20 cellular contexts compared by ENCODE assay signal in the genomic region with DNA sequence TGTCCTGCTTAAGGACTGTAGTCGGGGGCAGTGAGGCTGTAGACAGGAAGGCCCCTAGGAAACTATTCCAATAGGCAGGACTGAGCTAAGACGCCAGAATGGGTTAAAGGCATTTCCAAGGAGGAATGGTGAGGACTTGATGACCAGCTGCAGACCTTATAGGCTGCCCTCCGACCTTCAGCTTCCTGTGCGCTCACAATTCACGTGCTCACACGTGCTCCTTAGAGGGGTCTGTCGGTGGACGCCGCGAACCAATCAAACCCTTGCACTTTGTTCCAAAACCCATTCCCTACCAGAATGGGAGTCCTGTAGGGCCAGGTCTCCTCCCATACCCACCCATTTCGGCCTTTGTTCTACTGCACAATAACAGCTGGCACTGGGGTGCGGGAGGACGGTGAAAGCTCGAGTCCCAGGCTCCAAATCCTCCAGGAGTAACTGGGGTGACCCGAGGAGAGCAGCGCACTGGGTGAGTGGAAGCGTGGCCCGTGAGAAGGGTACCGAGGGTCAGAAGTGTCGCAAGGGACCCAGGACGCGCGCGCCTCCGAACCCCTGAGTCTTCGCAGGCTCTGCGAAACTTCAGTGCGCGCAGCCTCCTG. TPM values are rescaled to one million over a fixed set of nuclear protein-coding genes. Genes with fewer than 3 reads are reported as not detected.
DNase-seq lines count a peak whose midpoint lies in the region; ATAC-seq and TF ChIP-seq lines count a peak whose summit lies in the region.
"Had no signal": no experiment of that assay in that cellular context is flagged by ENCODE, and none has a peak within 500 bp of the region (broad histone marks: within the 10 kb centered on the region; RNA-seq: fewer than 3 reads in every experiment).

No MANE protein-coding gene starts in this region.

- peak overlapping the region; percentile 58 for H3K4me3 ChIP-seq in coronary artery
- peak overlapping the region in 3 of 5 donors; percentile 32 to 53 (median 41) for H3K4me3 ChIP-seq in subcutaneous abdominal adipose tissue (ENCODE audit: low read depth in 1 of 5, low read length in 5 of 5)

- no peaks in the 10 kb centered on the region for H3K9me3 ChIP-seq in subcutaneous abdominal adipose tissue (ENCODE audit: control insufficient read depth in 5 of 5, low read length in 5 of 5)
- H3K9me3 ChIP-seq: lower lobe of right lung, transverse colon had no signal

- TF ChIP-seq CTCF in coronary artery (IDR thresholded peaks at IDR 0.05) = no peak
- TF ChIP-seq CTCF in GM10266 (IDR thresholded peaks at IDR 0.05; ENCODE audit: control insufficient read depth, insufficient read depth, low read depth, missing control alignments) = no peak

- no peaks in the 10 kb centered on the region for H3K36me3 Mint-ChIP-seq in activated naive CD4-positive, alpha-beta T cell treated with anti-CD3 and anti-CD28 coated beads, Interleukin-2, amount 10 ng/mL, durations not matched to agents 7 days and 5 days
- peaks cover 0 to 5% of the 10 kb centered on the region in 2 donors for H3K36me3 Mint-ChIP-seq in activated naive CD4-positive, alpha-beta T cell treated with anti-CD3 and anti-CD28 coated beads, Interleukin-2, amount 50 U/mL, for 72 hours
- H3K36me3 Mint-ChIP-seq in naive B cell = peaks cover 0 to 7% of the 10 kb centered on the region in 2 donors
- H3K36me3 Mint-ChIP-seq: activated CD4-positive, alpha-beta memory T cell treated with anti-CD3 and anti-CD28 coated beads for 36 hours; CD8-positive, alpha-beta T cell; natural killer cell had no signal

- no peak for DNase-seq in activated naive CD4-positive, alpha-beta T cell treated with anti-CD3 and anti-CD28 coated beads, Interleukin-2, amount 10 ng/mL, durations not matched to agents 7 days and 5 days
- no peak for DNase-seq in activated naive CD4-positive, alpha-beta T cell treated with anti-CD3 and anti-CD28 coated beads, Interleukin-2, amount 50 U/mL, for 72 hours (ENCODE audit: low spot score in 2 of 2)
- DNase-seq in coronary artery (ENCODE audit: low spot score) (no peak), naive B cell (no peak), GM10266 (ENCODE audit: extremely low spot score) (no peak), GM19240 (ENCODE audit: insufficient read length, low spot score) (no peak), head of caudate nucleus (no peak)
- DNase-seq: activated CD4-positive, alpha-beta memory T cell treated with anti-CD3 and anti-CD28 coated beads for 36 hours; CD8-positive, alpha-beta T cell; EL; natural killer cell; NCI-H187; PC-3; right cardiac atrium; transverse colon had no signal

- H3K27ac Mint-ChIP-seq in activated naive CD4-positive, alpha-beta T cell treated with anti-CD3 and anti-CD28 coated beads, Interleukin-2, amount 10 ng/mL, durations not matched to agents 7 days and 5 days = peak overlapping the region; percentile 25
- no peak overlapping the region for H3K27ac Mint-ChIP-seq in activated naive CD4-positive, alpha-beta T cell treated with anti-CD3 and anti-CD28 coated beads, Interleukin-2, amount 50 U/mL, for 72 hours
- peak overlapping the region in 1 of 6 donors; percentile 18 for H3K27ac Mint-ChIP-seq in naive B cell
- H3K27ac Mint-ChIP-seq: activated CD4-positive, alpha-beta memory T cell treated with anti-CD3 and anti-CD28 coated beads for 36 hours; activated T-helper 2 cell treated with anti-CD3 and anti-CD28 coated beads, Interferon-gamma antibody, Interleukin-2, Interleukin-4, amounts not matched to agents 10 μg/mL and 5 μg/mL and 100 μg/mL, durations not matched to agents 14 hours and 24 hours and 36 hours; CD8-positive, alpha-beta T cell; natural killer cell had no signal

- peaks cover 49 to 65% (median 62%) of the 10 kb centered on the region in 5 donors for H3K27me3 ChIP-seq in subcutaneous abdominal adipose tissue (ENCODE audit: control insufficient read depth in 5 of 5, insufficient read depth in 4 of 5, low read length in 5 of 5)

- intact Hi-C loops in head of caudate nucleus (cut with DNase I) = loop anchor here (10.0 kb wide), 1 partner anchor 470 kb away; no protein-coding TSS in a partner anchor

- no peaks in the 10 kb centered on the region for H3K9me3 Mint-ChIP-seq in activated naive CD4-positive, alpha-beta T cell treated with anti-CD3 and anti-CD28 coated beads, Interleukin-2, amount 10 ng/mL, durations not matched to agents 7 days and 5 days
- no peaks in the 10 kb centered on the region for H3K9me3 Mint-ChIP-seq in activated naive CD4-positive, alpha-beta T cell treated with anti-CD3 and anti-CD28 coated beads, Interleukin-2, amount 50 U/mL, for 72 hours
- H3K9me3 Mint-ChIP-seq in naive B cell = peaks cover 0 to 2% (median 0%) of the 10 kb centered on the region in 7 donors
- H3K9me3 Mint-ChIP-seq: activated CD4-positive, alpha-beta memory T cell treated with anti-CD3 and anti-CD28 coated beads for 36 hours; activated T-helper 2 cell treated with anti-CD3 and anti-CD28 coated beads, Interferon-gamma antibody, Interleukin-2, Interleukin-4, amounts not matched to agents 10 μg/mL and 5 μg/mL and 100 μg/mL, durations not matched to agents 14 hours and 24 hours and 36 hours; CD8-positive, alpha-beta T cell; natural killer cell had no signal

- peaks cover 88% of the 10 kb centered on the region for H3K27me3 Mint-ChIP-seq in activated naive CD4-positive, alpha-beta T cell treated with anti-CD3 and anti-CD28 coated beads, Interleukin-2, amount 10 ng/mL, durations not matched to agents 7 days and 5 days
- H3K27me3 Mint-ChIP-seq in naive B cell = peaks cover 75 to 93% (median 89%) of the 10 kb centered on the region in 3 donors

- H3K9ac ChIP-seq in subcutaneous abdominal adipose tissue (ENCODE audit: low read length in 5 of 5) = no peak overlapping the region

- no peak for ATAC-seq in activated naive CD4-positive, alpha-beta T cell treated with anti-CD3 and anti-CD28 coated beads, Interleukin-2, amount 50 U/mL, for 72 hours
- ATAC-seq in naive B cell (ENCODE audit: low read depth in 2 of 2) = no peak
- ATAC-seq: CD8-positive, alpha-beta T cell; natural killer cell had no signal

- CTCF ChIA-PET in activated naive CD4-positive, alpha-beta T cell treated with anti-CD3 and anti-CD28 coated beads, Interleukin-2, amount 10 ng/mL, durations not matched to agents 7 days and 5 days (lab: Charles Lee) = interaction anchor here (0.7 to 4.6 kb wide), 13 partner anchors 10 to 911 kb away, joined by 3 to 67 read pairs (median 6); no protein-coding TSS in a partner anchor

- no peak overlapping the region for H3K27ac ChIP-seq in coronary artery
- H3K27ac ChIP-seq in subcutaneous abdominal adipose tissue (ENCODE audit: low read depth, low read length) = no peak overlapping the region
- H3K27ac ChIP-seq: lower lobe of right lung, transverse colon had no signal

- H3K4me1 ChIP-seq in subcutaneous abdominal adipose tissue (ENCODE audit: control insufficient read depth in 5 of 5, insufficient read depth in 5 of 5, low read length in 5 of 5) = peaks cover 3 to 43% (median 35%) of the 10 kb centered on the region in 5 donors

- H3K4me1 Mint-ChIP-seq in activated naive CD4-positive, alpha-beta T cell treated with anti-CD3 and anti-CD28 coated beads, Interleukin-2, amount 10 ng/mL, durations not matched to agents 7 days and 5 days = peaks cover 23% of the 10 kb centered on the region
- H3K4me1 Mint-ChIP-seq in naive B cell = peaks cover 28 to 47% (median 47%) of the 10 kb centered on the region in 3 donors

- no peak overlapping the region for H3K4me3 Mint-ChIP-seq in activated naive CD4-positive, alpha-beta T cell treated with anti-CD3 and anti-CD28 coated beads, Interleukin-2, amount 10 ng/mL, durations not matched to agents 7 days and 5 days
- peak overlapping the region; percentile 44 to 91 (median 76) for H3K4me3 Mint-ChIP-seq in naive B cell
- H3K4me3 Mint-ChIP-seq: activated CD4-positive, alpha-beta memory T cell treated with anti-CD3 and anti-CD28 coated beads for 36 hours; natural killer cell had no signal

- no peaks in the 10 kb centered on the region for H3K36me3 ChIP-seq in subcutaneous abdominal adipose tissue (ENCODE audit: control insufficient read depth in 5 of 5, insufficient read depth in 5 of 5, low read length in 5 of 5)
- H3K36me3 ChIP-seq: lower lobe of right lung, transverse colon had no signal

RNA-seq across cellular contexts. Expression of a gene that starts 12.9 kb away (rescaled TPM):
- not detected for total RNA-seq in activated naive CD4-positive, alpha-beta T cell treated with anti-CD3 and anti-CD28 coated beads, Interleukin-2, amount 50 U/mL, for 72 hours
- not detected for polyA plus RNA-seq in naive B cell (ENCODE audit: low read depth in 6 of 6)
- total RNA-seq: activated CD4-positive, alpha-beta memory T cell treated with anti-CD3 and anti-CD28 coated beads for 36 hours; dermis microvascular lymphatic vessel endothelial cell; lower lobe of right lung; MCF 10A; right cardiac atrium; transverse colon had no signal
- polyA plus RNA-seq: right cardiac atrium had no signal

RNA-seq across cellular contexts. Expression of a gene that starts 54.8 kb away (rescaled TPM):
- not detected for total RNA-seq in activated naive CD4-positive, alpha-beta T cell treated with anti-CD3 and anti-CD28 coated beads, Interleukin-2, amount 50 U/mL, for 72 hours
- polyA plus RNA-seq in naive B cell (ENCODE audit: low read depth in 6 of 6) = not detected
- total RNA-seq: activated CD4-positive, alpha-beta memory T cell treated with anti-CD3 and anti-CD28 coated beads for 36 hours; activated T-helper 2 cell treated with anti-CD3 and anti-CD28 coated beads, Interferon-gamma antibody, Interleukin-2, Interleukin-4, amounts not matched to agents 10 μg/mL and 5 μg/mL and 100 μg/mL, durations not matched to agents 14 hours and 24 hours and 36 hours; CD8-positive, alpha-beta T cell; dermis microvascular lymphatic vessel endothelial cell; natural killer cell had no signal
